ENCODE assay signal across 9 cellular contexts in the genomic region with DNA sequence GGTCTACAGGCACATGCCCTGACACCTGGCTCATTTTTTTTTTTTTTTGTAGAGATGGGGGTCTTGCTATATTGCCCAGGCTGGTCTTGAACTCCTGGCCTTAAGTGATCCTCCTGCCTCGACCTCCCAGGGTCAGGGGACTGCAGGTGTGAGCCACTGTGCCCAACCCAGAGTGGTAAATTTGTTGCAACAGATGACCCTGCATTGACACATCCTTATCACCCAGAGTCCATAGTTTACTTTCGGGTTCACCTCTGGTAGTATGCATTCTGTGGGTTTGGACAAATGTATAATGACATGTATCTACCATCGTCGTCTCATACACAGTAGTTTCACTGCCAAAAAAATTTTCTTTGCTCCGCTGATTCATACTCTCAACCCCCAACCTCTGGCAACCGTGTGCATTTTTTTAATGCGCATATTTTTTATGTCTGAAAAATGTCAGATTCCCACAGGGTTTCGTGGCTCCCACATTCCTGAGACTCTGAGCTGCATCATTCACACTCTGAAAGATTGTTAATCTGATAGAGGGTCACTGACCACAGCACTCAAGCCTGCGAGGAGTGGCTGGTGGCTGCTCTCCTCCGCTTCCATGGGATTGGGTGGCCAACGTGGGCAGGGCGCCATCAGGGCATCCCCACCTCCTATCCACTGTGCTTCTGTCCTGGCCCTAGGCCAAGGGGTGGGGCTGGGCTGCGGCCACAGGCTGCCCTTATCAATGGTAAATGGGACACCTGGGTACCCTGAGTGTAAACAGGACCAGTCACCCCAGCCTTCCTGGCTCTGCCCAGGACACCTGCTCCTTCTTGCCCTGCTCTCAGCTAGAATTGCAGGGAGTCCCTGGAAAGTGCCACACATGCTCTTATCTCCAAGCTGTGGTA. TPM values are rescaled to one million over a fixed set of nuclear protein-coding genes. Genes with fewer than 3 reads are reported as not detected.
DNase-seq lines count a peak whose midpoint lies in the region; ATAC-seq and TF ChIP-seq lines count a peak whose summit lies in the region.
"Had no signal": no experiment of that assay in that cellular context is flagged by ENCODE, and none has a peak within 500 bp of the region (broad histone marks: within the 10 kb centered on the region; RNA-seq: fewer than 3 reads in every experiment).

No MANE protein-coding gene starts in this region.

- H3K4me1 Mint-ChIP-seq in T-helper 2 cell treated with Interferon-gamma antibody and Interleukin-4, amounts not matched to agents 5 μg/mL and 100 μg/mL, for 36 hours (ENCODE audit: low read depth) = no peaks in the 10 kb centered on the region

- DNase-seq in DMS 273 (lab: John Stamatoyannopoulos, UW; ENCODE audit: unreplicated experiment) (peak; percentile 47), DMS 273 treated with DMSO at 0.1 percent for 48 hours (lab: John Stamatoyannopoulos, UW) (no peak), amniotic epithelial cell (ENCODE audit: low read depth) (peak; percentile 89), kidney glomerular epithelial cell (lab: John Stamatoyannopoulos, UW) (peak; percentile 93), upper lobe of left lung (peak; percentile 80 to 86)
- no peak for DNase-seq in T-helper 2 cell treated with Interferon-gamma antibody and Interleukin-4, amounts not matched to agents 5 μg/mL and 100 μg/mL, for 36 hours (ENCODE audit: low spot score)
- DNase-seq in activated effector memory CD4-positive, alpha-beta T cell treated with anti-CD3 and anti-CD28 coated beads, Interleukin-2, amount 50 U/mL, for 16 hours = no peak

- TF ChIP-seq EP300 in upper lobe of left lung (IDR thresholded peaks at IDR 0.05) = no peak

- H3K27me3 ChIP-seq in upper lobe of left lung = no peaks in the 10 kb centered on the region

- no peak for TF ChIP-seq POLR2A in upper lobe of left lung (IDR thresholded peaks at IDR 0.05)

- H3K4me1 ChIP-seq in upper lobe of left lung = peaks cover 59 to 87% (median 71%) of the 10 kb centered on the region in 4 donors

- peak; percentile 57 to 64 for ATAC-seq in upper lobe of left lung (ENCODE audit: low FRiP score in 2 of 2)
- ATAC-seq in HG02852 (IDR thresholded peaks at IDR 0.05; ENCODE audit: unreplicated experiment) = no peak

- no peaks in the 10 kb centered on the region for H3K36me3 Mint-ChIP-seq in T-helper 2 cell treated with Interferon-gamma antibody and Interleukin-4, amounts not matched to agents 5 μg/mL and 100 μg/mL, for 36 hours (ENCODE audit: low read depth)

- peak overlapping the region; percentile 46 to 83 (median 74) for H3K27ac ChIP-seq in upper lobe of left lung
- H3K27ac ChIP-seq: 22Rv1 had no signal

- no peaks in the 10 kb centered on the region for H3K9me3 Mint-ChIP-seq in T-helper 2 cell treated with Interferon-gamma antibody and Interleukin-4, amounts not matched to agents 5 μg/mL and 100 μg/mL, for 36 hours

- 54 to 57% methylated on average over 9 to 13 of the region's 13 CpGs for WGBS in upper lobe of left lung, 2 donors

- peaks cover 0 to 20% (median 17%) of the 10 kb centered on the region in 4 donors for H3K36me3 ChIP-seq in upper lobe of left lung

- TF ChIP-seq CTCF in upper lobe of left lung (IDR thresholded peaks at IDR 0.05) = no peak

- H3K4me3 Mint-ChIP-seq in T-helper 2 cell treated with Interferon-gamma antibody and Interleukin-4, amounts not matched to agents 5 μg/mL and 100 μg/mL, for 36 hours = no peak overlapping the region

- no peaks in the 10 kb centered on the region for H3K9me3 ChIP-seq in upper lobe of left lung

- H3K27ac Mint-ChIP-seq in T-helper 2 cell treated with Interferon-gamma antibody and Interleukin-4, amounts not matched to agents 5 μg/mL and 100 μg/mL, for 36 hours = no peak overlapping the region

- no peaks in the 10 kb centered on the region for H3K27me3 Mint-ChIP-seq in T-helper 2 cell treated with Interferon-gamma antibody and Interleukin-4, amounts not matched to agents 5 μg/mL and 100 μg/mL, for 36 hours (ENCODE audit: low read depth)

- H3K4me3 ChIP-seq in upper lobe of left lung = no peak overlapping the region

RNA-seq across cellular contexts. Expression of a gene that starts 9.6 kb away (rescaled TPM):
- 100 to 1,000 TPM in 5 of 6 donors, 10 to 100 TPM in 1; 81.7 to 265 (median 166) TPM for total RNA-seq in upper lobe of left lung

Comparison
In these comparisons a context has a peak if more than half of its experiments do, and no peak if none do; other contexts are left out.
1. DNase-seq: peak in DMS 273 (single experiment), amniotic epithelial cell (single experiment), kidney glomerular epithelial cell (single experiment) and upper lobe of left lung (2 of 2); none in DMS 273 treated with DMSO at 0.1 percent for 48 hours (single experiment), T-helper 2 cell treated with Interferon-gamma antibody and Interleukin-4, amounts not matched to agents 5 μg/mL and 100 μg/mL, for 36 hours (single experiment) and activated effector memory CD4-positive, alpha-beta T cell treated with anti-CD3 and anti-CD28 coated beads, Interleukin-2, amount 50 U/mL, for 16 hours (single experiment).